18 cellular contexts compared by ENCODE assay signal in genomic region chr9:131577005-131578000, GRCh38. TPM values are rescaled to one million over a fixed set of nuclear protein-coding genes. Genes with fewer than 3 reads are reported as not detected.
A peak's percentile ranks its signal among the peaks of the same experiment; 100 is the strongest.
DNase-seq lines count a peak whose midpoint lies in the region; ATAC-seq, FAIRE-seq and TF ChIP-seq lines count a peak whose summit lies in the region.
"Had no signal": no experiment of that assay in that cellular context is flagged by ENCODE, and none has a peak within 500 bp of the region (broad histone marks: within the 10 kb centered on the region; RNA-seq: fewer than 3 reads in every experiment).

No MANE protein-coding gene starts in this region.

- intact Hi-C loops in activated CD4-positive, alpha-beta T cell treated with anti-CD3 and anti-CD28 coated beads for 36 hours (cut with DNase I, micrococcal nuclease): no loop called here
- intact Hi-C loops in IMR-90 (cut with micrococcal nuclease) (no loop called here), K562 (cut with micrococcal nuclease) (no loop called here)

- H3K4me2 ChIP-seq in IMR-90 (ENCODE audit: low read depth, low read length) (no peak overlapping the region), K562 (ENCODE audit: insufficient read depth, low read length) (no peak overlapping the region), neural progenitor cell (no peak overlapping the region)

- H3K4ac ChIP-seq in IMR-90 (ENCODE audit: low read depth, low read length): no peak overlapping the region

- no peak overlapping the region for H3K27ac ChIP-seq in IMR-90 (ENCODE audit: insufficient read depth, low read length)
- H3K27ac ChIP-seq in K562 (ENCODE audit: extremely low read depth, low read depth, low read length): no peak overlapping the region
- H3K27ac ChIP-seq in neural progenitor cell: no peak overlapping the region

- no peak overlapping the region for H3K14ac ChIP-seq in IMR-90 (replicated peaks; ENCODE audit: low read depth, low read length)

- H3K9me1 ChIP-seq in IMR-90 (ENCODE audit: insufficient read depth, low read length) (0 out of 2 replicates have a peak, but pooled peaks cover 3% of the 10 kb centered on the region), K562 (ENCODE audit: control insufficient read depth, insufficient read depth, low read length) (no peaks in the 10 kb centered on the region)

- H3K36me3 ChIP-seq in IMR-90 (ENCODE audit: control insufficient read depth, insufficient read depth, low read length) (peaks cover 41% of the 10 kb centered on the region), K562 (ENCODE audit: control insufficient read depth, insufficient read depth, low read length) (peaks cover 25% of the 10 kb centered on the region; the same call in 2 of the 3 replicates), neural progenitor cell (no peaks in the 10 kb centered on the region)

- H3K4me3 Mint-ChIP-seq in activated CD4-positive, alpha-beta T cell treated with anti-CD3 and anti-CD28 coated beads for 36 hours: no peak overlapping the region
- no peak overlapping the region for H3K4me3 Mint-ChIP-seq in neural progenitor cell

- peaks cover 37% of the 10 kb centered on the region for H3K36me3 Mint-ChIP-seq in activated CD4-positive, alpha-beta T cell treated with anti-CD3 and anti-CD28 coated beads for 36 hours (ENCODE audit: low read depth)
- H3K36me3 Mint-ChIP-seq in neural progenitor cell: peaks cover 19% of the 10 kb centered on the region

- H3K9me3 ChIP-seq in IMR-90 (ENCODE audit: control insufficient read depth, insufficient read depth, low read length) (no peaks in the 10 kb centered on the region), K562 (replicated peaks; ENCODE audit: control insufficient read depth, insufficient read depth, low read depth, low read length) (no peaks in the 10 kb centered on the region), neural progenitor cell (ENCODE audit: low read depth) (no peaks in the 10 kb centered on the region)
- H3K9me3 ChIP-seq: heart left ventricle, tibial nerve had no signal

- dilution Hi-C loops in IMR-90 (cut with HindIII; ENCODE audit: low sequenced_read_pairs, unreplicated experiment): no loop called here

- H4K20me1 ChIP-seq in IMR-90 (ENCODE audit: insufficient read depth, low read length): no peaks in the 10 kb centered on the region
- no peaks in the 10 kb centered on the region for H4K20me1 ChIP-seq in K562 (replicated peaks; ENCODE audit: control insufficient read depth, insufficient read depth, low read length)
- no peaks in the 10 kb centered on the region for H4K20me1 ChIP-seq in neural progenitor cell (ENCODE audit: low read depth)

- WGBS in IMR-90 (ENCODE audit: extremely low coverage in 2 of 2, insufficient read length in 1 of 2), 2 experiments: 92% methylated on average over 2 of the region's 25 CpGs; no CpG with 5 or more reads in 1 of the 2 experiments
- 75% methylated on average over 16 of the region's 25 CpGs for WGBS in K562 (ENCODE audit: insufficient coverage, low coverage, missing lambda C conversion rate)

- H3K4me1 ChIP-seq in IMR-90 (ENCODE audit: control insufficient read depth, insufficient read depth, low read length): no peaks in the 10 kb centered on the region
- peaks cover 0 to 17% of the 10 kb centered on the region in 2 experiments; a peak in 1 of 5 replicates for H3K4me1 ChIP-seq in K562 (replicated peaks in 1 of 2; ENCODE audit: control insufficient read depth in 2 of 2, insufficient read depth in 2 of 2, low read length in 2 of 2)
- H3K4me1 ChIP-seq in neural progenitor cell: no peaks in the 10 kb centered on the region
- H3K4me1 ChIP-seq: tibial nerve had no signal

- H3K27me3 Mint-ChIP-seq in activated CD4-positive, alpha-beta T cell treated with anti-CD3 and anti-CD28 coated beads for 36 hours: no peaks in the 10 kb centered on the region
- peaks cover 3% of the 10 kb centered on the region for H3K27me3 Mint-ChIP-seq in neural progenitor cell (ENCODE audit: insufficient read depth, low read depth)

- H4K91ac ChIP-seq in IMR-90 (ENCODE audit: insufficient read depth, low read depth, low read length): no peak overlapping the region

- H3K23ac ChIP-seq in IMR-90 (ENCODE audit: low read depth, low read length): no peak overlapping the region

- H3K18ac ChIP-seq in IMR-90 (ENCODE audit: low read depth, low read length): no peak overlapping the region

- H2AK5ac ChIP-seq in IMR-90 (ENCODE audit: low read depth, low read length): no peak overlapping the region

- H3K9ac ChIP-seq in IMR-90 (ENCODE audit: low read depth, low read length): no peak overlapping the region
- no peak overlapping the region for H3K9ac ChIP-seq in K562 (ENCODE audit: insufficient read depth in 1 of 2, low read depth in 2 of 2, low read length in 2 of 2)
- H3K9ac ChIP-seq in neural progenitor cell: no peak overlapping the region

- no peak for TF ChIP-seq CTCF in IMR-90 (conservative IDR thresholded peaks at IDR 0.05; ENCODE audit: low read depth, low read length)
- no peak for TF ChIP-seq CTCF in K562 (IDR thresholded peaks at IDR 0.05 in 2 of 3, conservative IDR thresholded peaks at IDR 0.05 in 1 of 3; ENCODE audit: insufficient read depth in 2 of 3, low read depth in 1 of 3, low read length in 3 of 3)
- TF ChIP-seq CTCF in neural progenitor cell (IDR thresholded peaks at IDR 0.05): peak; percentile 13

- no peak overlapping the region for H3K56ac ChIP-seq in IMR-90 (ENCODE audit: extremely low read depth, insufficient read depth, low read length)

- peak overlapping the region; percentile 78 for H3K27ac Mint-ChIP-seq in activated CD4-positive, alpha-beta T cell treated with anti-CD3 and anti-CD28 coated beads for 36 hours
- no peak overlapping the region for H3K27ac Mint-ChIP-seq in neural progenitor cell

- H2AK9ac ChIP-seq in IMR-90 (replicated peaks; ENCODE audit: low read depth, low read length, poor library complexity): no peak overlapping the region

- no peak for TF ChIP-seq RAD21 in IMR-90 (IDR thresholded peaks at IDR 0.05; ENCODE audit: low read length)
- TF ChIP-seq RAD21 in K562 (CRISPR knock-in tag; conservative IDR thresholded peaks at IDR 0.05 in 1 of 2, IDR thresholded peaks at IDR 0.05 in 1 of 2): no peak

- POLR2A ChIA-PET in activated CD4-positive, alpha-beta T cell treated with anti-CD3 and anti-CD28 coated beads for 36 hours (lab: Charles Lee): no interaction called here
- POLR2A ChIA-PET in IMR-90 (lab: Charles Lee; ENCODE audit: unreplicated experiment): no interaction called here
- POLR2A ChIA-PET in K562 (lab: Yijun Ruan, JAX): interaction anchor here (0.6 to 1.4 kb wide), 3 partner anchors 23 to 168 kb away, joined by 3 read pairs; no protein-coding TSS in a partner anchor

- H3F3A ChIP-seq in neural progenitor cell (ENCODE audit: low read depth): no peaks in the 10 kb centered on the region

- H2BK5ac ChIP-seq in IMR-90 (ENCODE audit: low read depth, low read length, poor library complexity, severe bottlenecking): no peak overlapping the region

- no peak for FAIRE-seq in K562 (lab: Jason Lieb, UNC)
- FAIRE-seq: colon had no signal

- in situ Hi-C loops in IMR-90 (cut with MboI; ENCODE audit: low sequenced_read_pairs): loop anchor here (25.0 kb wide), 1 partner anchor 685 kb away; no protein-coding TSS in a partner anchor
- in situ Hi-C loops in K562 (cut with MboI): no loop called here

- no peak overlapping the region for H2BK20ac ChIP-seq in IMR-90 (ENCODE audit: low read depth, low read length)

- no peak overlapping the region for H4K8ac ChIP-seq in IMR-90 (ENCODE audit: low read depth in 2 of 2, low read length in 2 of 2)

- peaks cover 23% of the 10 kb centered on the region for H3K4me1 Mint-ChIP-seq in activated CD4-positive, alpha-beta T cell treated with anti-CD3 and anti-CD28 coated beads for 36 hours
- H3K4me1 Mint-ChIP-seq in neural progenitor cell: no peaks in the 10 kb centered on the region

- TF ChIP-seq POLR2A in IMR-90 (IDR thresholded peaks at IDR 0.05; ENCODE audit: low read depth, low read length) (no peak), K562 (conservative IDR thresholded peaks at IDR 0.05) (no peak)

- H2BK15ac ChIP-seq in IMR-90 (ENCODE audit: low read depth, low read length): no peak overlapping the region

- no peaks in the 10 kb centered on the region for H3K27me3 ChIP-seq in IMR-90 (ENCODE audit: control insufficient read depth, insufficient read depth, low read length)
- no peaks in the 10 kb centered on the region for H3K27me3 ChIP-seq in K562 (ENCODE audit: control insufficient read depth in 2 of 2, insufficient read depth in 2 of 2, low read length in 2 of 2)
- no peaks in the 10 kb centered on the region for H3K27me3 ChIP-seq in neural progenitor cell
- H3K27me3 ChIP-seq: heart left ventricle, tibial nerve had no signal

- H3K79me2 ChIP-seq in K562 (ENCODE audit: control insufficient read depth, insufficient read depth, low read length) (no peaks in the 10 kb centered on the region), neural progenitor cell (ENCODE audit: low read depth) (no peaks in the 10 kb centered on the region)

- no peak for ATAC-seq in activated CD4-positive, alpha-beta T cell treated with anti-CD3 and anti-CD28 coated beads for 36 hours
- ATAC-seq in IMR-90 (ENCODE audit: low read depth): no peak
- no peak for ATAC-seq in K562
- ATAC-seq in HG02610 (IDR thresholded peaks at IDR 0.05; ENCODE audit: unreplicated experiment): no peak
- no peak for ATAC-seq in HG02571 (IDR thresholded peaks at IDR 0.05; ENCODE audit: unreplicated experiment)
- ATAC-seq: heart left ventricle had no signal

- BruUV-seq in IMR-90 (replicated peaks; lab: Mats Ljungman, UMichigan) (TSS peak; percentile 60), K562 (replicated peaks; lab: Mats Ljungman, UMichigan) (TSS peak; percentile 33)

- no peak overlapping the region for H4K5ac ChIP-seq in IMR-90 (ENCODE audit: low read depth, low read length)

- DNase-seq in activated CD4-positive, alpha-beta T cell treated with anti-CD3 and anti-CD28 coated beads for 36 hours: no peak
- no peak for DNase-seq in activated CD4-positive, alpha-beta T cell treated with anti-CD3 and anti-CD28 coated beads for 4 hours
- DNase-seq in IMR-90 (no peak), K562 (ENCODE audit: extremely low read depth in 1 of 4, low spot score in 3 of 4) (no peak), neural progenitor cell (ENCODE audit: low spot score) (no peak)
- no peak for DNase-seq in stimulated activated CD4-positive, alpha-beta T cell treated with anti-CD3 and anti-CD28 coated beads, Interleukin-1b, Interleukin-23, amount 100 ng/mL, for 48 hours
- DNase-seq: activated CD8-positive, alpha-beta memory T cell treated with anti-CD3 and anti-CD28 coated beads, Interleukin-2, amount 50 U/mL, for 48 hours; Calu3; GDM1; heart left ventricle; NCI-H1092 had no signal

- TF ChIP-seq EP300 in K562 (IDR thresholded peaks at IDR 0.05; ENCODE audit: low read length): no peak

- H2AFZ ChIP-seq in IMR-90 (replicated peaks; ENCODE audit: low read length, poor library complexity) (no peak overlapping the region), K562 (ENCODE audit: low read depth, low read length) (no peak overlapping the region), neural progenitor cell (replicated peaks) (no peak overlapping the region)

- no peak overlapping the region for H2BK120ac ChIP-seq in IMR-90 (ENCODE audit: low read depth, low read length)

- no peaks in the 10 kb centered on the region for H3K9me3 Mint-ChIP-seq in activated CD4-positive, alpha-beta T cell treated with anti-CD3 and anti-CD28 coated beads for 36 hours (ENCODE audit: low read depth)
- no peaks in the 10 kb centered on the region for H3K9me3 Mint-ChIP-seq in neural progenitor cell

- H3K4me3 ChIP-seq in IMR-90 (ENCODE audit: insufficient read depth, low read depth, low read length) (no peak overlapping the region), K562 (no peak overlapping the region), neural progenitor cell (no peak overlapping the region)
- H3K4me3 ChIP-seq: heart left ventricle, tibial nerve had no signal

- CTCF ChIA-PET in activated CD4-positive, alpha-beta T cell treated with anti-CD3 and anti-CD28 coated beads for 36 hours (lab: Charles Lee): interaction anchor here (0.5 to 0.7 kb wide), 3 partner anchors 17 to 121 kb away, joined by 3 to 4 read pairs (median 3); no protein-coding TSS in a partner anchor
- CTCF ChIA-PET in IMR-90 (lab: Yijun Ruan, JAX) (no interaction called here), K562 (lab: Yijun Ruan, JAX; ENCODE audit: low intra/inter-chr PET ratio) (no interaction called here)

- H3K79me1 ChIP-seq in IMR-90 (ENCODE audit: low read depth in 1 of 2, low read length in 2 of 2): no peaks in the 10 kb centered on the region

RNA-seq across cellular contexts. Expression of gene PRRT1B, which starts 32.0 kb away (rescaled TPM):
- not detected for total RNA-seq in activated CD4-positive, alpha-beta T cell treated with anti-CD3 and anti-CD28 coated beads for 36 hours
- total RNA-seq in IMR-90 (2012; rRNA removed) (not detected in 2 replicates), K562 (2014; rRNA removed) (not detected in 2 replicates), K562 (2014; rRNA removed; fragmentation: Illumina TruSeq; extraction: Trizol) (not detected in 2 replicates), K562 (2015; rRNA removed; fragmentation: Illumina TruSeq; extraction: Trizol) (not detected in 2 replicates), K562 (2021) (not detected in 2 replicates), neural progenitor cell (ENCODE audit: low replicate concordance) (not detected in 2 replicates)
- polyA plus RNA-seq in IMR-90 (2012; rRNA removed) (not detected in 2 replicates), K562 (2011; rRNA removed) (not detected in 2 replicates), K562 (2014; fragmentation: Illumina TruSeq; extraction: Trizol) (not detected in 2 replicates), K562 (2014; fragmentation: Nextera tagmentation; extraction: Ambion mirVana) (not detected), K562 (2014; rRNA removed) (not detected in 2 replicates)
- polyA plus RNA-seq in IMR-90 (2012; cell fraction: cytosol; rRNA removed): not detected in 2 replicates
- polyA plus RNA-seq in IMR-90 (2012; cell fraction: nucleus; rRNA removed; ENCODE audit: low replicate concordance): not detected in 2 replicates
- total RNA-seq in K562 (2011; cell fraction: chromatin; rRNA removed; ENCODE audit: low replicate concordance): not detected in 2 replicates
- total RNA-seq in K562 (2011; cell fraction: nucleolus; rRNA removed): not detected in 2 replicates
- not detected in 2 replicates for total RNA-seq in K562 (2011; cell fraction: nucleoplasm; rRNA removed)
- polyA plus RNA-seq in K562 (2011; cell fraction: cytosol; rRNA removed): not detected in 2 replicates
- polyA plus RNA-seq in K562 (2011; cell fraction: nucleus; rRNA removed): not detected in 2 replicates
- polyA plus RNA-seq in K562 (2012): not detected in 2 replicates
- polyA minus RNA-seq in K562 (2011; rRNA and poly(A)+ RNA removed): not detected in 2 replicates
- polyA minus RNA-seq in K562 (2011; cell fraction: cytosol; rRNA and poly(A)+ RNA removed): not detected in 2 replicates
- polyA minus RNA-seq in K562 (2011; cell fraction: nucleus; rRNA and poly(A)+ RNA removed): not detected in 2 replicates
- total RNA-seq: A172, Calu3, heart left ventricle, kidney epithelial cell, tibial nerve had no signal
- polyA plus RNA-seq: esophagus, heart left ventricle had no signal

RNA-seq across cellular contexts. Expression of gene UCK1, which starts 46.2 kb away (rescaled TPM):
- 10 to 100 TPM; 15.2 to 16.5 TPM for total RNA-seq in activated CD4-positive, alpha-beta T cell treated with anti-CD3 and anti-CD28 coated beads for 36 hours
- 16.9 and 17.9 TPM in 2 replicates for total RNA-seq in IMR-90 (2012; rRNA removed)
- polyA plus RNA-seq in IMR-90 (2012; rRNA removed): 21.4 and 22.5 TPM in 2 replicates
- polyA plus RNA-seq in IMR-90 (2012; cell fraction: cytosol; rRNA removed): 18.6 and 21.7 TPM in 2 replicates
- polyA plus RNA-seq in IMR-90 (2012; cell fraction: nucleus; rRNA removed; ENCODE audit: low replicate concordance): 27.1 and 45.1 TPM in 2 replicates
- 22.3 and 45.1 TPM in 2 replicates for total RNA-seq in K562 (2011; cell fraction: chromatin; rRNA removed; ENCODE audit: low replicate concordance)
- total RNA-seq in K562 (2011; cell fraction: nucleolus; rRNA removed): 32.7 and 35.9 TPM in 2 replicates
- total RNA-seq in K562 (2011; cell fraction: nucleoplasm; rRNA removed): 26.6 and 29.1 TPM in 2 replicates
- total RNA-seq in K562 (2014; rRNA removed): 25.6 and 27.5 TPM in 2 replicates
- 6.4 and 7.5 TPM in 2 replicates for total RNA-seq in K562 (2014; rRNA removed; fragmentation: Illumina TruSeq; extraction: Trizol)
- 16.1 and 16.2 TPM in 2 replicates for total RNA-seq in K562 (2015; rRNA removed; fragmentation: Illumina TruSeq; extraction: Trizol)
- total RNA-seq in K562 (2021): 16.9 and 19.8 TPM in 2 replicates
- polyA plus RNA-seq in K562 (2011; rRNA removed): 16.4 and 17.2 TPM in 2 replicates
- 18.3 and 27.1 TPM in 2 replicates for polyA plus RNA-seq in K562 (2011; cell fraction: cytosol; rRNA removed)
- polyA plus RNA-seq in K562 (2011; cell fraction: nucleus; rRNA removed): 22.7 and 38.5 TPM in 2 replicates
- 18.1 and 20.7 TPM in 2 replicates for polyA plus RNA-seq in K562 (2012)
- polyA plus RNA-seq in K562 (2014; fragmentation: Illumina TruSeq; extraction: Trizol): 13.2 and 21.3 TPM in 2 replicates
- under 1 TPM; 0.27 to 0.48 TPM for polyA plus RNA-seq in K562 (2014; fragmentation: Nextera tagmentation; extraction: Ambion mirVana)
- 20.3 and 25.2 TPM in 2 replicates for polyA plus RNA-seq in K562 (2014; rRNA removed)
- polyA minus RNA-seq in K562 (2011; rRNA and poly(A)+ RNA removed): 7.2 and 10.9 TPM in 2 replicates
- 9.7 and 10.8 TPM in 2 replicates for polyA minus RNA-seq in K562 (2011; cell fraction: cytosol; rRNA and poly(A)+ RNA removed)
- polyA minus RNA-seq in K562 (2011; cell fraction: nucleus; rRNA and poly(A)+ RNA removed): 10.2 and 12.7 TPM in 2 replicates
- total RNA-seq in neural progenitor cell (ENCODE audit: low replicate concordance): 30.7 and 41.1 TPM in 2 replicates
